In the genomic region with DNA sequence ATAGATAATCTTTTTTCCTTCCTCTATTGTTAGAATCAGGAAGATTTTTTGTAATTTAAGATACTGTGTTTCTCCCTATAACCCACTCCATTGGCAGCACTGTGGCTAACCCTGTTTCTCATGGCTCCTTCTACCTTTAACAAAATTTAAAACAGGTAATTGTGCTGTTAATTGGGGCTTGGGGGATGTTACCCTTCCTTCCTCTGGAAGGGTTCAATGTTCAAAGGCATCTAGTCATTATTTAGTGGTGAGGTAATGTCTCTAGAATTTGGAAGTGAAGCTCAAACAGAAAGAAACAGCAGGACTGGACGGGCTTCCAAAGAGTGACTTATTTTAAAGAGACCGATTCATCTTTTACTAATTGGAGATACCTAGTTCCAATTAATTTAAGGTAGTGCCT, we compare ENCODE assay signal across 13 cellular contexts.
DNase-seq lines count a peak whose midpoint lies in the region; ATAC-seq and TF ChIP-seq lines count a peak whose summit lies in the region.
"Had no signal": no experiment of that assay in that cellular context is flagged by ENCODE, and none has a peak within 500 bp of the region (broad histone marks: within the 10 kb centered on the region; RNA-seq: fewer than 3 reads in every experiment).

No MANE protein-coding gene starts in this region.

- H3K4me2 ChIP-seq in osteoblast (ENCODE audit: insufficient read depth, low read length) = no peak overlapping the region
- H3K4me2 ChIP-seq: BLaER1 treated with 17β-estradiol and CSF1 and Interleukin-3, amounts not matched to agents 10 nM and 100 nM had no signal

- no peaks in the 10 kb centered on the region for H3K79me2 ChIP-seq in osteoblast (ENCODE audit: insufficient read depth, low read length)

- intact Hi-C loops in ascending aorta (cut with DNase I) = no loop called here

- H3K27ac ChIP-seq in ascending aorta (peak overlapping the region; percentile 32 to 38), osteoblast (ENCODE audit: low read depth, low read length) (no peak overlapping the region)
- H3K27ac ChIP-seq: BLaER1 treated with 17β-estradiol and CSF1 and Interleukin-3, amounts not matched to agents 10 nM and 100 nM had no signal

- no peak overlapping the region for H3K4me3 ChIP-seq in H7 (ENCODE audit: insufficient read depth, low read depth, low read length)
- H3K4me3 ChIP-seq in ascending aorta = no peak overlapping the region
- H3K4me3 ChIP-seq in osteoblast (ENCODE audit: insufficient read depth, low read length) = no peak overlapping the region
- H3K4me3 ChIP-seq: BLaER1 treated with 17β-estradiol and CSF1 and Interleukin-3, amounts not matched to agents 10 nM and 100 nM; K562 had no signal

- no peak for ATAC-seq in GM18867 (IDR thresholded peaks at IDR 0.05; ENCODE audit: unreplicated experiment)
- ATAC-seq in HG02884 (IDR thresholded peaks at IDR 0.05; ENCODE audit: unreplicated experiment) = no peak
- ATAC-seq: K562 had no signal

- H3K9me3 ChIP-seq in ascending aorta = no peaks in the 10 kb centered on the region
- H3K9me3 ChIP-seq in osteoblast (ENCODE audit: low read depth, low read length) = no peaks in the 10 kb centered on the region

- TF ChIP-seq CTCF in ascending aorta (IDR thresholded peaks at IDR 0.05) (no peak), osteoblast (IDR thresholded peaks at IDR 0.05; ENCODE audit: extremely low read depth, low read depth, low read length) (no peak), GM13977 (IDR thresholded peaks at IDR 0.05; ENCODE audit: extremely low read depth, insufficient read depth, missing control alignments) (no peak)

- peak overlapping the region; percentile 10 for H2AFZ ChIP-seq in osteoblast (ENCODE audit: low read length)

- peak; percentile 39 for DNase-seq in H7
- no peak for DNase-seq in ascending aorta (ENCODE audit: low spot score in 2 of 2)
- peak; percentile 35 for DNase-seq in iPS DF 19.7 (ENCODE audit: low read depth, low spot score)
- no peak for DNase-seq in osteoblast (ENCODE audit: insufficient read length, low spot score, missing footprints)
- no peak for DNase-seq in amniotic stem cell (lab: John Stamatoyannopoulos, UW)
- DNase-seq in GM13977 (ENCODE audit: low spot score) = no peak
- DNase-seq: ACHN; CD4-positive, CD25-positive, alpha-beta regulatory T cell; DMS53 had no signal

- H3K4me1 ChIP-seq in ascending aorta (no peaks in the 10 kb centered on the region), osteoblast (ENCODE audit: insufficient read depth, low read length) (no peaks in the 10 kb centered on the region)
- H3K4me1 ChIP-seq: BLaER1 treated with 17β-estradiol and CSF1 and Interleukin-3, amounts not matched to agents 10 nM and 100 nM had no signal

- no peaks in the 10 kb centered on the region for H3K36me3 ChIP-seq in H7 (replicated peaks; ENCODE audit: control insufficient read depth, insufficient read depth, low read length)
- H3K36me3 ChIP-seq in ascending aorta = no peaks in the 10 kb centered on the region
- H3K36me3 ChIP-seq in osteoblast (ENCODE audit: insufficient read depth, low read length) = no peaks in the 10 kb centered on the region
- H3K36me3 ChIP-seq: BLaER1 treated with 17β-estradiol and CSF1 and Interleukin-3, amounts not matched to agents 10 nM and 100 nM had no signal

- in situ Hi-C loops in GM13977 (cut with MboI; ENCODE audit: low pct_unique_long_range_greater_than_20kb, low sequenced_read_pairs, unreplicated experiment) = no loop called here

- H4K20me1 ChIP-seq in osteoblast (ENCODE audit: insufficient read depth, low read length) = no peaks in the 10 kb centered on the region
- H4K20me1 ChIP-seq: BLaER1 treated with 17β-estradiol and CSF1 and Interleukin-3, amounts not matched to agents 10 nM and 100 nM had no signal

- H3K27me3 ChIP-seq in H7 (ENCODE audit: control insufficient read depth, insufficient read depth, low read length) (no peaks in the 10 kb centered on the region), ascending aorta (no peaks in the 10 kb centered on the region), osteoblast (ENCODE audit: insufficient read depth, low read length) (no peaks in the 10 kb centered on the region)
- H3K27me3 ChIP-seq: BLaER1 treated with 17β-estradiol and CSF1 and Interleukin-3, amounts not matched to agents 10 nM and 100 nM had no signal

Comparison
In these comparisons a context has a peak if more than half of its experiments do, and no peak if none do; other contexts are left out.
1. DNase-seq: peak in H7 (single experiment) and iPS DF 19.7 (single experiment); none in ascending aorta (0 of 2), osteoblast (single experiment), amniotic stem cell (single experiment) and GM13977 (single experiment).